ENCODE assay signal across 8 cellular contexts in the genomic region with DNA sequence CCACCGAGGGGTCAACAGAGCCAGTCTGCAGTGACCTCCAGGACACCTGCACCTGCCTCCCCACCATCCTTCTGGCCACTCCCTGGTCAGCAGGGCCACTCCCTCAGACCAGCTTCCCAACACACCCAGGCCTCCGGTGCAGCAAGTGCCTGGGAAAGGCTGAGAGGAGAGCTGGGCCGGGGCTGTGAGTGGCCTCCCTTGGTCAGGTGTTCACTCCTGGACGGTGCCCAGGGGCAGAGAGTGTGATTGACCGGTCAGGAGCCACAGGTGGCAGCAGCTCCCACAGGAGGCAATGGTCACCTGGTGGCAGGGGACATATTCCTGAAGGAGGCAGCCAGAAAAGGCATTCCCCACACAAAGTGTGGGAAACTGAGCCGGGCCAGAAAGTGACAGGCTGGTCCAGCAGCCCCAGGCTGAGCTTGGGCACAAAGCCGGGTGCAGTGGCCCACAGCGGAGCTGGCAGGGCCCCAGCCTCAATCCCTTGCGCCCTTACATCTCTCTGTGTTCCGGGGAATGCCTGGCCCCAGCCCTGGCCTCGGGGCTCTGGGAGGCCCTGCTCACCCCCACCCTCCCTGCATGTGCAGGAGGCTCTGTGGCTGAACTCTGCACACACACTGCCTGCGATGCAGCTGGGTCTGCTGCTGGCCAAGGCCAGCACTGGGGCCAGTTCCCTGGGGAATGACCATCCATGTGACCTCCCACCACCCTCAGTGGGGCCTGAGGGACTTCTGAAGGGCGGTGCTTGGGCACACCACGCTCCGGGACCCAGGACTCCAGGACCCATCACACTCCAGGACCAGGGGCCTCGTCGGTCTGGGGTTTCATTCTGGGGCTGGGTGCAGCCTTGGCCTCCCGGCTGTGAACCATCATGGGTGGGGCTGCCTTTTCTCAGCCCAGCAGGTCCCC. TPM values are rescaled to one million over a fixed set of nuclear protein-coding genes. Genes with fewer than 3 reads are reported as not detected.
DNase-seq lines count a peak whose midpoint lies in the region; ATAC-seq and TF ChIP-seq lines count a peak whose summit lies in the region.
"Had no signal": no experiment of that assay in that cellular context is flagged by ENCODE, and none has a peak within 500 bp of the region (broad histone marks: within the 10 kb centered on the region; RNA-seq: fewer than 3 reads in every experiment).

No MANE protein-coding gene starts in this region.

- WGBS in GM23248 (ENCODE audit: low coverage in 1 of 2, low lambda C conversion rate in 2 of 2, missing lambda C conversion rate in 2 of 2), 2 experiments = 72 to 77% methylated on average over 15 to 18 of the region's 18 CpGs

- ATAC-seq in HG03460 (IDR thresholded peaks at IDR 0.05; ENCODE audit: unreplicated experiment) = no peak
- ATAC-seq in GM23338 = no peak

- 0 out of 2 replicates have a peak overlapping the region, but pooled peaks have one; percentile 22 for H3K4me2 ChIP-seq in BLaER1
- H3K4me2 ChIP-seq in GM23248 (ENCODE audit: unreplicated experiment) = no peak overlapping the region
- H3K4me2 ChIP-seq in GM23338 = no peak overlapping the region

- no peaks in the 10 kb centered on the region for H3K79me2 ChIP-seq in GM23248 (ENCODE audit: insufficient read depth)
- no peaks in the 10 kb centered on the region for H3K79me2 ChIP-seq in GM23338 (replicated peaks; ENCODE audit: insufficient read depth)

- in situ Hi-C loops in GM23248 (cut with MboI) = no loop called here

- H4K20me1 ChIP-seq in BLaER1 = no peaks in the 10 kb centered on the region
- no peaks in the 10 kb centered on the region for H4K20me1 ChIP-seq in GM23248 (ENCODE audit: insufficient read depth)
- no peaks in the 10 kb centered on the region for H4K20me1 ChIP-seq in GM23338 (replicated peaks; ENCODE audit: insufficient read depth)

- no peaks in the 10 kb centered on the region; the same call in 2 of the 3 replicates for H3K9me3 Mint-ChIP-seq in GM23338

- H3K27me3 Mint-ChIP-seq in GM23338 (ENCODE audit: insufficient read depth, low read depth, poor library complexity) = peaks cover 4% of the 10 kb centered on the region

- no peaks in the 10 kb centered on the region for H3K36me3 Mint-ChIP-seq in GM23338 (ENCODE audit: low read depth)

- H3K27ac Mint-ChIP-seq in GM23338 = no peak overlapping the region

- no peak for TF ChIP-seq CTCF in GM23338 (conservative IDR thresholded peaks at IDR 0.05; ENCODE audit: low read depth in 2 of 2)

- H3K27ac ChIP-seq in BLaER1 (peak overlapping the region; percentile 33; the same call in 1 of the 2 replicates), GM23248 (no peak overlapping the region), GM23338 (ENCODE audit: low read depth) (no peak overlapping the region)

- DNase-seq in amygdala (lab: John Stamatoyannopoulos, UW) = peak in 38 of 56 donors; percentile 18 to 80 (median 58)
- DNase-seq in midbrain (lab: John Stamatoyannopoulos, UW) = peak; percentile 44
- no peak for DNase-seq in GM23248
- no peak for DNase-seq in GM23338 (ENCODE audit: low spot score)
- DNase-seq: islet precursor cell had no signal

- H3K9ac ChIP-seq in BLaER1 = no peak overlapping the region
- no peak overlapping the region for H3K9ac ChIP-seq in GM23248

- H3K9me2 ChIP-seq in GM23248 (ENCODE audit: insufficient read depth) (no peaks in the 10 kb centered on the region), GM23338 (ENCODE audit: insufficient read depth) (no peaks in the 10 kb centered on the region)

- peaks cover 5% of the 10 kb centered on the region; the same call in 2 of the 3 replicates for H3K4me1 Mint-ChIP-seq in GM23338

- H3K27me3 ChIP-seq in BLaER1 (no peaks in the 10 kb centered on the region), GM23248 (replicated peaks; ENCODE audit: insufficient read depth) (peaks cover 5% of the 10 kb centered on the region; the same call in 1 of the 2 replicates), GM23338 (ENCODE audit: insufficient read depth) (0 out of 2 replicates have a peak, but pooled peaks cover 3% of the 10 kb centered on the region)

- peaks cover 53% of the 10 kb centered on the region for H3K4me1 ChIP-seq in BLaER1
- no peaks in the 10 kb centered on the region for H3K4me1 ChIP-seq in GM23248 (ENCODE audit: insufficient read depth)
- H3K4me1 ChIP-seq in GM23338 (ENCODE audit: insufficient read depth) = peaks cover 2% of the 10 kb centered on the region; the same call in 1 of the 2 replicates

- H3F3A ChIP-seq in GM23248 (ENCODE audit: insufficient read depth) (no peaks in the 10 kb centered on the region), GM23338 (replicated peaks; ENCODE audit: low read depth) (0 out of 2 replicates have a peak, but pooled peaks cover 1% of the 10 kb centered on the region)

- H3K4me3 ChIP-seq in BLaER1 (no peak overlapping the region), GM23248 (no peak overlapping the region), GM23338 (no peak overlapping the region)

- H3K9me3 ChIP-seq in BLaER1 (no peaks in the 10 kb centered on the region), GM23248 (ENCODE audit: low read depth) (no peaks in the 10 kb centered on the region)

- H2AFZ ChIP-seq in GM23248 (no peak overlapping the region), GM23338 (no peak overlapping the region)

- H3K4me3 Mint-ChIP-seq in GM23338 = no peak overlapping the region

- H3K36me3 ChIP-seq in BLaER1 (no peaks in the 10 kb centered on the region), GM23248 (ENCODE audit: low read depth) (no peaks in the 10 kb centered on the region), GM23338 (ENCODE audit: insufficient read depth) (no peaks in the 10 kb centered on the region)

TF ChIP-seq in GM23338, 12 proteins besides CTCF, POLR2A, EP300 and RAD21 (continues in another document):
- TF ChIP-seq ZNF114 (CRISPR knock-in tag; IDR thresholded peaks at IDR 0.05) = no peak

RNA-seq across cellular contexts. Expression of gene C17orf99, which starts 1.2 kb away (rescaled TPM):
- not detected in 2 replicates for total RNA-seq in GM23248 (2014; rRNA removed; shearing (Covaris generic))
- polyA plus RNA-seq in GM23248 (2016; fragmentation: Nextera tagmentation; extraction: Ambion mirVana) (not detected in 2 replicates), GM23338 (2016; fragmentation: Nextera tagmentation; extraction: Ambion mirVana) (not detected in 2 replicates)
- total RNA-seq in GM23338 (2014; rRNA removed; shearing (Covaris generic)) = not detected in 2 replicates
- polyA plus RNA-seq: BJ had no signal

RNA-seq across cellular contexts. Expression of gene TMC8, which starts 14.4 kb away (rescaled TPM):
- total RNA-seq in GM23248 (2014; rRNA removed; shearing (Covaris generic)) = not detected in 2 replicates
- polyA plus RNA-seq in GM23248 (2016; fragmentation: Nextera tagmentation; extraction: Ambion mirVana) (0.09 TPM in 1 of 2 replicates, not detected in the other), GM23338 (2016; fragmentation: Nextera tagmentation; extraction: Ambion mirVana) (1.3 and 1.8 TPM in 2 replicates)
- total RNA-seq in GM23338 (2014; rRNA removed; shearing (Covaris generic)) = 1.2 and 2.2 TPM in 2 replicates
- polyA plus RNA-seq: BJ had no signal

RNA-seq across cellular contexts. Expression of gene TMC6, which starts 16.4 kb away (rescaled TPM):
- total RNA-seq in GM23248 (2014; rRNA removed; shearing (Covaris generic)) = not detected in 2 replicates
- polyA plus RNA-seq in GM23248 (2016; fragmentation: Nextera tagmentation; extraction: Ambion mirVana) = 0.20 TPM in 1 of 2 replicates, not detected in the other
- total RNA-seq in GM23338 (2014; rRNA removed; shearing (Covaris generic)) = 56.7 and 72.2 TPM in 2 replicates
- polyA plus RNA-seq in GM23338 (2016; fragmentation: Nextera tagmentation; extraction: Ambion mirVana) = 50.0 and 53.3 TPM in 2 replicates

RNA-seq across cellular contexts. Expression of gene SYNGR2, which starts 23.4 kb away (rescaled TPM):
- 6.2 and 15.4 TPM in 2 replicates for total RNA-seq in GM23248 (2014; rRNA removed; shearing (Covaris generic))
- polyA plus RNA-seq in GM23248 (2016; fragmentation: Nextera tagmentation; extraction: Ambion mirVana) (19.3 and 19.9 TPM in 2 replicates), GM23338 (2016; fragmentation: Nextera tagmentation; extraction: Ambion mirVana) (43.1 and 46.9 TPM in 2 replicates)
- total RNA-seq in GM23338 (2014; rRNA removed; shearing (Covaris generic)) = 33.0 and 61.6 TPM in 2 replicates

RNA-seq across cellular contexts. Expression of gene TK1, which starts 41.9 kb away (rescaled TPM):
- total RNA-seq in GM23248 (2014; rRNA removed; shearing (Covaris generic)) = 58.6 and 84.5 TPM in 2 replicates
- 79.4 and 83.5 TPM in 2 replicates for polyA plus RNA-seq in GM23248 (2016; fragmentation: Nextera tagmentation; extraction: Ambion mirVana)
- 83.7 and 84.4 TPM in 2 replicates for total RNA-seq in GM23338 (2014; rRNA removed; shearing (Covaris generic))
- polyA plus RNA-seq in GM23338 (2016; fragmentation: Nextera tagmentation; extraction: Ambion mirVana) = 74.5 and 74.6 TPM in 2 replicates

Comparison
In these comparisons a context has a peak if more than half of its experiments do, and no peak if none do; other contexts are left out.
1. DNase-seq: peak in amygdala (38 of 56) and midbrain (single experiment); none in GM23248 (single experiment) and GM23338 (single experiment).
2. RNA of gene TMC6, which starts 16.4 kb away (total RNA-seq): 56.7 to 72.2 TPM in GM23338; not detected in GM23248; every median in the first group is over 10 times any median in the second.